ENCODE assay signal across 9 cellular contexts in genomic region chr16:58022601-58023371, GRCh38. TPM values are rescaled to one million over a fixed set of nuclear protein-coding genes. Genes with fewer than 3 reads are reported as not detected.
DNase-seq lines count a peak whose midpoint lies in the region; ATAC-seq and TF ChIP-seq lines count a peak whose summit lies in the region.
"Had no signal": no experiment of that assay in that cellular context is flagged by ENCODE, and none has a peak within 500 bp of the region (broad histone marks: within the 10 kb centered on the region; RNA-seq: fewer than 3 reads in every experiment).

No MANE protein-coding gene starts in this region.

- intact Hi-C loops in PC-3 (cut with micrococcal nuclease), result loop anchor here (10.0 kb wide), 1 partner anchor 282 kb away; no protein-coding TSS in a partner anchor

- H2AFZ ChIP-seq in PC-3 (ENCODE audit: low read length) (no peak overlapping the region), trophoblast cell (ENCODE audit: insufficient read depth, low read length, poor library complexity) (no peak overlapping the region)

- no peaks in the 10 kb centered on the region for H3K79me2 ChIP-seq in PC-3 (ENCODE audit: low read length)
- H3K79me2 ChIP-seq in trophoblast cell (ENCODE audit: control insufficient read depth, insufficient read depth, low read length, poor library complexity), result peaks cover 7% of the 10 kb centered on the region

- CTCF ChIA-PET in PC-3 (lab: Charles Lee) (interaction anchor here (0.5 kb wide), 1 partner anchor 176 kb away, joined by 3 read pairs; no protein-coding TSS in a partner anchor), T-cell (lab: Charles Lee) (interaction anchor here (1.1 to 1.5 kb wide), 2 partner anchors 11 to 98 kb away, joined by 3 read pairs; no protein-coding TSS in a partner anchor)

- H3K9me3 ChIP-seq in PC-3 (ENCODE audit: low read length), result no peaks in the 10 kb centered on the region
- no peaks in the 10 kb centered on the region for H3K9me3 ChIP-seq in trophoblast cell (ENCODE audit: insufficient read depth, low read depth, low read length)

- H3K9ac ChIP-seq in PC-3 (ENCODE audit: low read length), result no peak overlapping the region
- no peak overlapping the region for H3K9ac ChIP-seq in trophoblast cell (ENCODE audit: low read length)

- no peak for TF ChIP-seq CTCF in PC-3 (conservative IDR thresholded peaks at IDR 0.05; ENCODE audit: low read depth, low read length)

- no peak overlapping the region for H2BK5ac ChIP-seq in trophoblast cell (ENCODE audit: low read depth, low read length, poor library complexity)

- no TSS peak for BruUV-seq in PC-3 (replicated peaks; lab: Mats Ljungman, UMichigan)

- H2AK5ac ChIP-seq in trophoblast cell (ENCODE audit: low read length), result no peak overlapping the region

- no peak overlapping the region for H2BK12ac ChIP-seq in trophoblast cell (ENCODE audit: low read length)

- ATAC-seq in PC-3 (peak; percentile 33), T-cell (replicated peaks in 1 of 4) (no peak)

- H3K27ac Mint-ChIP-seq in T-cell, result no peak overlapping the region

- no peak overlapping the region for H4K8ac ChIP-seq in trophoblast cell (ENCODE audit: low read depth, low read length)

- peak overlapping the region in 1 of 3 donors; percentile 22 for H3K4me3 Mint-ChIP-seq in T-cell

- no peaks in the 10 kb centered on the region for H4K20me1 ChIP-seq in PC-3 (ENCODE audit: low read length)

- no peak overlapping the region for H4K12ac ChIP-seq in trophoblast cell (ENCODE audit: low read depth, low read length)

- no peak overlapping the region for H4K91ac ChIP-seq in trophoblast cell (ENCODE audit: low read depth, low read length)

- no peak overlapping the region for H3K14ac ChIP-seq in trophoblast cell (ENCODE audit: low read length)

- peaks cover 19% of the 10 kb centered on the region for H3K79me1 ChIP-seq in trophoblast cell (ENCODE audit: low read length)

- H3K4me3 ChIP-seq in PC-3 (ENCODE audit: low read length) (no peak overlapping the region), trophoblast cell (ENCODE audit: low read depth, low read length) (no peak overlapping the region)

- peaks cover 29% of the 10 kb centered on the region for H3K4me1 ChIP-seq in PC-3 (ENCODE audit: insufficient read depth, low read length)
- H3K4me1 ChIP-seq in trophoblast cell (ENCODE audit: control insufficient read depth in 1 of 2, insufficient read depth in 2 of 2, low read length in 2 of 2), result peaks cover 7 to 19% of the 10 kb centered on the region in 2 experiments

- H3K4me2 ChIP-seq in PC-3 (ENCODE audit: low read length) (peak overlapping the region; percentile 39; the same call in 1 of the 2 replicates), trophoblast cell (ENCODE audit: low read length) (no peak overlapping the region)

- no peaks in the 10 kb centered on the region for H3K9me2 ChIP-seq in PC-3 (replicated peaks; ENCODE audit: low read length)

- no peak overlapping the region for H3K23ac ChIP-seq in trophoblast cell (ENCODE audit: low read length)

- DNase-seq in ELR (ENCODE audit: low read depth), result peak; percentile 65
- peak; percentile 49 for DNase-seq in PC-3
- DNase-seq in glomerular visceral epithelial cell (ENCODE audit: extremely low spot score), result peak; percentile 70
- DNase-seq in renal cortical epithelial cell (ENCODE audit: low read depth), result peak; percentile 61
- DNase-seq in T-cell, result no peak
- no peak for DNase-seq in NOMO-1 treated with dmso at 0.1 percent for 144 hours (lab: John Stamatoyannopoulos, UW; ENCODE audit: unreplicated experiment)
- no peak for DNase-seq in trophoblast cell
- no peak for DNase-seq in NCI-H1930 (lab: John Stamatoyannopoulos, UW)

- H3K36me3 ChIP-seq in PC-3 (ENCODE audit: low read depth, low read length) (no peaks in the 10 kb centered on the region; the same call in 1 of the 2 replicates), trophoblast cell (ENCODE audit: control insufficient read depth in 1 of 2, insufficient read depth in 2 of 2, low read length in 2 of 2) (peaks cover 5 to 12% of the 10 kb centered on the region in 2 experiments)

- H3K4me1 Mint-ChIP-seq in T-cell, result peaks cover 23 to 26% (median 24%) of the 10 kb centered on the region in 3 donors

- WGBS in trophoblast cell (ENCODE audit: extremely low coverage, insufficient coverage, insufficient read length), result no CpG with 5 or more reads among the region's 18 CpGs

- no peaks in the 10 kb centered on the region for H3K36me3 Mint-ChIP-seq in T-cell

- H3F3A ChIP-seq in PC-3 (ENCODE audit: low read length, unreplicated experiment), result no peaks in the 10 kb centered on the region

- H3K9me3 Mint-ChIP-seq in T-cell, result no peaks in the 10 kb centered on the region

- H3K27me3 Mint-ChIP-seq in T-cell, result peaks cover 0 to 4% of the 10 kb centered on the region in 2 donors

- no peak overlapping the region for H3K18ac ChIP-seq in trophoblast cell (ENCODE audit: low read length)

- H3K27ac ChIP-seq in PC-3 (ENCODE audit: low read length) (peak overlapping the region; percentile 64), trophoblast cell (ENCODE audit: low read depth, low read length) (no peak overlapping the region)
- H3K27ac ChIP-seq: HL-60 had no signal

- POLR2A ChIA-PET in PC-3 (lab: Charles Lee; ENCODE audit: unreplicated experiment), result no interaction called here
- POLR2A ChIA-PET in T-cell (lab: Charles Lee), result interaction anchor here in 1 of 2 donors (0.5 kb wide), 1 partner anchor 61 kb away, joined by 3 read pairs; no protein-coding TSS in a partner anchor

- H3K4ac ChIP-seq in trophoblast cell (ENCODE audit: low read depth, low read length), result no peak overlapping the region

- H3K27me3 ChIP-seq in PC-3 (ENCODE audit: low read length) (no peaks in the 10 kb centered on the region), trophoblast cell (ENCODE audit: insufficient read depth, low read length) (no peaks in the 10 kb centered on the region)

- no peak overlapping the region for H2BK120ac ChIP-seq in trophoblast cell (ENCODE audit: insufficient read depth, low read length, poor library complexity)

RNA-seq across cellular contexts. Expression of gene MMP15, which starts 2.8 kb away (rescaled TPM):
- total RNA-seq in PC-3 (2014; rRNA removed) (6.3 and 9.4 TPM in 2 replicates), renal cortical epithelial cell (68.6 and 72.1 TPM in 2 replicates), T-cell (1 to 10 TPM in 2 of 5 donors, under 1 TPM in 3; 0.30 to 1.3 (median 0.85) TPM)
- polyA plus RNA-seq in trophoblast cell (2013), result 95.1 and 106 TPM in 2 replicates

RNA-seq across cellular contexts. Expression of gene USB1, which starts 21.6 kb away (rescaled TPM):
- total RNA-seq in PC-3 (2014; rRNA removed), result 18.7 and 25.1 TPM in 2 replicates
- total RNA-seq in renal cortical epithelial cell, result 79.5 and 261 TPM in 2 replicates
- 10 to 100 TPM; 31.7 to 44.2 (median 41.3) TPM for total RNA-seq in T-cell
- polyA plus RNA-seq in trophoblast cell (2013), result 36.6 and 37.1 TPM in 2 replicates

RNA-seq across cellular contexts. Expression of gene ZNF319, which starts 22.3 kb away (rescaled TPM):
- total RNA-seq in PC-3 (2014; rRNA removed) (2.2 TPM in 2 replicates), renal cortical epithelial cell (3.8 and 30.2 TPM in 2 replicates), T-cell (10 to 100 TPM; 14.9 to 25.4 (median 20.4) TPM)
- polyA plus RNA-seq in trophoblast cell (2013), result 5.7 and 6.8 TPM in 2 replicates

RNA-seq across cellular contexts. Expression of gene CNGB1, which starts 51.9 kb away (rescaled TPM):
- total RNA-seq in PC-3 (2014; rRNA removed) (0.04 TPM in 1 of 2 replicates, not detected in the other), renal cortical epithelial cell (0.35 and 0.60 TPM in 2 replicates), T-cell (not detected)
- 0.11 and 0.12 TPM in 2 replicates for polyA plus RNA-seq in trophoblast cell (2013)

Comparison
In these comparisons a context has a peak if more than half of its experiments do, and no peak if none do; other contexts are left out.
1. DNase-seq: peak in ELR (single experiment), PC-3 (single experiment), glomerular visceral epithelial cell (single experiment) and renal cortical epithelial cell (single experiment); none in T-cell (0 of 34), NOMO-1 treated with dmso at 0.1 percent for 144 hours (single experiment), trophoblast cell (0 of 2) and NCI-H1930 (0 of 2).